In the genomic region with DNA sequence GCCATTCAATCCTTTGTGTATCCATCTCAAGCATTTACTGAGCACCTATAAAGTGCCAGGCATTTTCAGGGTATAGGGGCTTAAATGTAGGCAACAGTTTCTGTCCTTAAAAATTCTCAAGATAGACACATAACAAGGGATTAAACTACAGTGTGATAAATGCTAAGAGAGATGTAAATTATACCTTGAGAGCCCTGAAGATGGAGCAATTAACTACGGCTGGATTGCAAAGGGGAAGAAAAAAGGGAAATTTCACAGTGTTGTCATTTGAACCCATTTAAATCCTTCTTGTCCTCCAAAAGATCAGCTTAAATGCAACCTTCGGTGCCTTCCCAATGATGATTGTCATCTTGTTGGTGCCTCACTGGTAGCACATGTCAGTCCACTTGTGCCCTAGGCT, we compare ENCODE assay signal across 9 cellular contexts. TPM values are rescaled to one million over a fixed set of nuclear protein-coding genes. Genes with fewer than 3 reads are reported as not detected.
DNase-seq lines count a peak whose midpoint lies in the region; ATAC-seq, FAIRE-seq and TF ChIP-seq lines count a peak whose summit lies in the region.
"Had no signal": no experiment of that assay in that cellular context is flagged by ENCODE, and none has a peak within 500 bp of the region (broad histone marks: within the 10 kb centered on the region; RNA-seq: fewer than 3 reads in every experiment).

No MANE protein-coding gene starts in this region.

- no peaks in the 10 kb centered on the region for H3K9me3 ChIP-seq in prostate gland

- H3K27ac ChIP-seq in prostate gland: no peak overlapping the region

- no peaks in the 10 kb centered on the region for H3K36me3 ChIP-seq in prostate gland

- FAIRE-seq in H54 (lab: Jason Lieb, UNC): peak; percentile 30

- H3K4me3 ChIP-seq in AG04449 (ENCODE audit: low read depth, low read length) (no peak overlapping the region), prostate gland (peak overlapping the region in 1 of 2 donors; percentile 5)

- no peaks in the 10 kb centered on the region for H3K27me3 ChIP-seq in prostate gland (replicated peaks; ENCODE audit: insufficient read depth)

- TF ChIP-seq CTCF in AG04449 (IDR thresholded peaks at IDR 0.05; ENCODE audit: insufficient read depth, low read length, missing control alignments) (peak; percentile 13), prostate gland (IDR thresholded peaks at IDR 0.05) (no peak)

- H3K4me1 Mint-ChIP-seq in activated CD4-positive, alpha-beta memory T cell treated with anti-CD3 and anti-CD28 coated beads, Interleukin-2, amount 10 ng/mL, durations not matched to agents 7 days and 5 days: peaks cover 76% of the 10 kb centered on the region
- peaks cover 31% of the 10 kb centered on the region for H3K4me1 Mint-ChIP-seq in memory B cell

- peaks cover 2% of the 10 kb centered on the region for H3K9me3 Mint-ChIP-seq in activated CD4-positive, alpha-beta memory T cell treated with anti-CD3 and anti-CD28 coated beads, Interleukin-2, amount 10 ng/mL, durations not matched to agents 7 days and 5 days
- H3K9me3 Mint-ChIP-seq in memory B cell: no peaks in the 10 kb centered on the region

- CTCF ChIA-PET in AG04449 (lab: Yijun Ruan, JAX): interaction anchor here (0.6 to 6.9 kb wide), 11 partner anchors 8 to 94 kb away, joined by 3 to 55 read pairs (median 5); a partner anchor contains a TSS
- CTCF ChIA-PET in activated CD4-positive, alpha-beta memory T cell treated with anti-CD3 and anti-CD28 coated beads, Interleukin-2, amount 10 ng/mL, durations not matched to agents 7 days and 5 days (lab: Charles Lee): interaction anchor here (0.9 to 2.4 kb wide), 9 partner anchors 12 to 197 kb away, joined by 3 to 9 read pairs (median 4); no protein-coding TSS in a partner anchor

- H3K27ac Mint-ChIP-seq in activated CD4-positive, alpha-beta memory T cell treated with anti-CD3 and anti-CD28 coated beads, Interleukin-2, amount 10 ng/mL, durations not matched to agents 7 days and 5 days: peak overlapping the region; percentile 74
- peak overlapping the region; percentile 97 for H3K27ac Mint-ChIP-seq in memory B cell

- intact Hi-C loops in prostate gland (cut with DNase I): loop anchor here (5.0 kb wide), 1 partner anchor 80 kb away; no protein-coding TSS in a partner anchor

- POLR2A ChIA-PET in AG04449 (lab: Yijun Ruan, JAX): no interaction called here
- POLR2A ChIA-PET in activated CD4-positive, alpha-beta memory T cell treated with anti-CD3 and anti-CD28 coated beads, Interleukin-2, amount 10 ng/mL, durations not matched to agents 7 days and 5 days (lab: Charles Lee): interaction anchor here (0.9 to 1.7 kb wide), 6 partner anchors 12 to 570 kb away, joined by 3 to 6 read pairs (median 3); a partner anchor contains a TSS

- TF ChIP-seq POLR2A in H54 (IDR thresholded peaks at IDR 0.05; ENCODE audit: low read depth, low read length) (no peak), prostate gland (IDR thresholded peaks at IDR 0.05) (no peak), GM18505 (IDR thresholded peaks at IDR 0.05; ENCODE audit: borderline replicate concordance, extremely low read depth, insufficient read depth, insufficient read length) (no peak)

- 57% methylated on average over 2 of the region's 2 CpGs for WGBS in prostate gland

- DNase-seq in AG04449 (ENCODE audit: low read depth, low spot score): no peak
- DNase-seq in H54 (ENCODE audit: insufficient read length, low spot score): no peak
- no peak for DNase-seq in activated CD4-positive, alpha-beta memory T cell treated with anti-CD3 and anti-CD28 coated beads, Interleukin-2, amount 10 ng/mL, durations not matched to agents 7 days and 5 days
- no peak for DNase-seq in memory B cell (ENCODE audit: low spot score in 2 of 2)
- no peak for DNase-seq in CD1c-positive myeloid dendritic cell (ENCODE audit: extremely low spot score)
- no peak for DNase-seq in RKO (ENCODE audit: low spot score)
- DNase-seq in prostate gland (ENCODE audit: low spot score): no peak
- DNase-seq: NCI-H510A had no signal

- peak overlapping the region; percentile 77 for H3K4me3 Mint-ChIP-seq in activated CD4-positive, alpha-beta memory T cell treated with anti-CD3 and anti-CD28 coated beads, Interleukin-2, amount 10 ng/mL, durations not matched to agents 7 days and 5 days
- peak overlapping the region; percentile 94 for H3K4me3 Mint-ChIP-seq in memory B cell

- no peaks in the 10 kb centered on the region for H3K4me1 ChIP-seq in prostate gland (replicated peaks)

- peaks cover 1% of the 10 kb centered on the region for H3K27me3 Mint-ChIP-seq in activated CD4-positive, alpha-beta memory T cell treated with anti-CD3 and anti-CD28 coated beads, Interleukin-2, amount 10 ng/mL, durations not matched to agents 7 days and 5 days
- H3K27me3 Mint-ChIP-seq in memory B cell: no peaks in the 10 kb centered on the region

- ATAC-seq in memory B cell (ENCODE audit: low read depth) (peak; percentile 1), GM18505 (IDR thresholded peaks at IDR 0.05; ENCODE audit: unreplicated experiment) (no peak)

- peaks cover 6% of the 10 kb centered on the region for H3K36me3 Mint-ChIP-seq in activated CD4-positive, alpha-beta memory T cell treated with anti-CD3 and anti-CD28 coated beads, Interleukin-2, amount 10 ng/mL, durations not matched to agents 7 days and 5 days (ENCODE audit: low read depth)
- H3K36me3 Mint-ChIP-seq in memory B cell: no peaks in the 10 kb centered on the region

RNA-seq across cellular contexts. Expression of a gene that starts 11.5 kb away (rescaled TPM):
- 1 to 10 TPM; 2.3 to 3.3 TPM for total RNA-seq in activated CD4-positive, alpha-beta memory T cell treated with anti-CD3 and anti-CD28 coated beads, Interleukin-2, amount 10 ng/mL, durations not matched to agents 7 days and 5 days
- total RNA-seq in prostate gland: not detected

RNA-seq across cellular contexts. Expression of a gene that starts 16.3 kb away (rescaled TPM):
- total RNA-seq in activated CD4-positive, alpha-beta memory T cell treated with anti-CD3 and anti-CD28 coated beads, Interleukin-2, amount 10 ng/mL, durations not matched to agents 7 days and 5 days: 1 to 10 TPM; 3.8 to 4.7 TPM
- not detected for total RNA-seq in prostate gland

Comparison
In these comparisons a context has a peak if more than half of its experiments do, and no peak if none do; other contexts are left out.
1. RNA of a gene that starts 16.3 kb away (total RNA-seq): 3.8 to 4.7 TPM in activated CD4-positive, alpha-beta memory T cell treated with anti-CD3 and anti-CD28 coated beads, Interleukin-2, amount 10 ng/mL, durations not matched to agents 7 days and 5 days; not detected in prostate gland; every median in the first group is over 4 times any median in the second.